ENCODE assay signal across 13 cellular contexts in the genomic region with DNA sequence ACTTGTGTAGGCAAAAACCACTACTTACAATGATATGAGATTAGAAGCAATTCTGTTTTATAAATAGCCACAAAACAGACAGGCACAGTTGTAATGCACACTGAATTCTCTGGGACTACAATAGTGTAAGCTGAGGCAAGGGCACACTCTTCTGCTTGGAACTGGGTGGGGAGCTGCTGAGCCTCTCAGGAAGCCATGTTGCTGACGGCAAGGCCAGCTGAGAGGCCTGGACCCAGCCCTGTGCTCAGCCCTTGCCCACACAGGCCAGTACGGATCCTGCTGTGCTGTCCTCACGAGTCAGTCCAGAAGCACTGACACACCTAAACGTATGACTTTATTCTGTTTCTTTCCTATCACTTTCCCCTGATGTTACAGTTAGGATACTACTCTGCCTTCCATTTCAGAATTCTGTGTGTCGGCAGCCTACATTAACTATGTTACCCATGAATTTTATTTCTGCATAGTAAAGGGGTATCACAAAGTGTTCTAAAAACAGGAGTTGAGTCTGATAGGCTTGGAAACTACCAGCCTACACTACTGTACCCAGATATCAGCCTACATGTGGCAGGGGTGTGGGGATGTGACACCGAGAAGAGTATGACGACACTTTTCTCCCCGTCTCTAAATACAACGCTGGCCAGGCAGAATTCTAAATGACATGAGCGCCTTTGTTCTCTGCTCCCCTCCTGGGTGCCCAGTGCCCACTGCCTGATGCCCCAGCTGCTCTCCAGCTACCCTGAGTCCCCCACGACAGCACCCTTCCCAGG. TPM values are rescaled to one million over a fixed set of nuclear protein-coding genes. Genes with fewer than 3 reads are reported as not detected.
"Had no signal": no experiment of that assay in that cellular context is flagged by ENCODE, and none has a peak within 500 bp of the region (broad histone marks: within the 10 kb centered on the region; RNA-seq: fewer than 3 reads in every experiment).

No MANE protein-coding gene starts in this region.

- H3K27me3 Mint-ChIP-seq: naive thymus-derived CD8-positive, alpha-beta T cell had no signal

- H3K4me3 ChIP-seq: breast epithelium, dorsolateral prefrontal cortex, lung, tibial artery had no signal

- H3K9me3 Mint-ChIP-seq: naive thymus-derived CD8-positive, alpha-beta T cell; T-helper 2 cell treated with Interferon-gamma antibody and Interleukin-4, amounts not matched to agents 5 μg/mL and 100 μg/mL, for 36 hours had no signal

- DNase-seq: activated CD4-positive, alpha-beta T cell treated with anti-CD3 and anti-CD28 coated beads, Interleukin-2, amount 50 U/mL, for 48 hours; activated CD4-positive, CD25-positive, alpha-beta regulatory T cell treated with anti-CD3 and anti-CD28 coated beads, Interleukin-2, amount 50 U/mL, for 72 hours; activated gamma-delta T cell; activated T-cell treated with anti-CD3 and anti-CD28 coated beads, Interleukin-2, amount 50 U/mL, for 48 hours; aorta; dorsolateral prefrontal cortex; kidney glomerular epithelial cell; naive thymus-derived CD8-positive, alpha-beta T cell; tibial artery had no signal

- H3K27me3 ChIP-seq: breast epithelium, dorsolateral prefrontal cortex, tibial artery had no signal

- ATAC-seq: naive thymus-derived CD8-positive, alpha-beta T cell had no signal

- H3K27ac Mint-ChIP-seq: T-helper 2 cell treated with Interferon-gamma antibody and Interleukin-4, amounts not matched to agents 5 μg/mL and 100 μg/mL, for 36 hours had no signal

- H3K4me1 ChIP-seq: breast epithelium, tibial artery had no signal

- H3K4me3 Mint-ChIP-seq: naive thymus-derived CD8-positive, alpha-beta T cell; T-helper 2 cell treated with Interferon-gamma antibody and Interleukin-4, amounts not matched to agents 5 μg/mL and 100 μg/mL, for 36 hours had no signal

- H3K27ac ChIP-seq: breast epithelium, dorsolateral prefrontal cortex, tibial artery had no signal

- H3K9me3 ChIP-seq: breast epithelium, tibial artery had no signal

RNA-seq across cellular contexts. Expression of a gene that starts 43.7 kb away (rescaled TPM):
- total RNA-seq: frontal cortex had no signal
